Comparison of ENCODE assay signal across 8 cellular contexts in the genomic region with DNA sequence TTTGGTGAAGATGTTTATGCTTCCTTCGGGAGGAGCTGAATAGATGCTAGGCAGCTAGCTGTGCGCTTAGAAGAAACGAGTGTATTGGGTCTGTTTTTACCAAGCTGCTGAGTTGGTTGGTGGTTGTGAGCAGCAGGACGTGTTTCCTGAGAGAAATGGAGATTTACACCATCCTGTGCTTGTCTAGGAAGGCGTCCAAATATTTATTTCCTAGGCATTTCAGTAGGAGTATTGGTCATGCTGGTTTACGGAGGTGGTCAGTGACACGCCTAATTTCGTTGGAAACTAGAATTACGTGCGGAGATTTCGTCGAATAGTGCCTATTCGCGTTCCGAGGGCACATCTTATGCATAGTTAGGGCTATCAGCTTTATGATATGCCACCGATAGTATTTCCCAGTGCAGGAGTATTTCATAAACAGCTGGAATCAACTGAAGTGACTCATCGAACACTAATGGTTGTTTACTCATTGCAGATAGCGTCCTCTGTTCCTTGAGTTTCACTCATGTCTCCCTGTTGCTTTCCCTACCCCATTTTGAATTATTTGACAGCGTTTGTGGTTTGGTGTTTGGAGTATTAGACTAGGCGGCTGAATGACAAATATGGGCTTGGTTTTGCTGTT. TPM values are rescaled to one million over a fixed set of nuclear protein-coding genes. Genes with fewer than 3 reads are reported as not detected.
DNase-seq lines count a peak whose midpoint lies in the region; ATAC-seq and TF ChIP-seq lines count a peak whose summit lies in the region.

No MANE protein-coding gene starts in this region.

- no peaks in the 10 kb centered on the region for H3K27me3 Mint-ChIP-seq in stimulated activated naive CD8-positive, alpha-beta T cell treated with anti-CD3 and anti-CD28 coated beads, Interleukin-15, amount 100 ng/mL, for 72 hours

- H3K9me3 Mint-ChIP-seq in stimulated activated naive CD8-positive, alpha-beta T cell treated with anti-CD3 and anti-CD28 coated beads, Interleukin-15, amount 100 ng/mL, for 72 hours, result no peaks in the 10 kb centered on the region

- intact Hi-C loops in Right ventricle myocardium superior (cut with DNase I), result no loop called here

- no peaks in the 10 kb centered on the region for H3K36me3 ChIP-seq in cardiac muscle cell
- no peaks in the 10 kb centered on the region for H3K36me3 ChIP-seq in brain microvascular endothelial cell (replicated peaks)

- H3K27ac ChIP-seq in cardiac muscle cell (peak overlapping the region; percentile 96), brain microvascular endothelial cell (peak overlapping the region; percentile 90)

- H3K4me3 Mint-ChIP-seq in stimulated activated naive CD8-positive, alpha-beta T cell treated with anti-CD3 and anti-CD28 coated beads, Interleukin-15, amount 100 ng/mL, for 72 hours, result peak overlapping the region; percentile 89 to 94

- peaks cover 34% of the 10 kb centered on the region for H3K4me1 Mint-ChIP-seq in stimulated activated naive CD8-positive, alpha-beta T cell treated with anti-CD3 and anti-CD28 coated beads, Interleukin-15, amount 100 ng/mL, for 72 hours

- H3K27ac Mint-ChIP-seq in stimulated activated naive CD8-positive, alpha-beta T cell treated with anti-CD3 and anti-CD28 coated beads, Interleukin-15, amount 100 ng/mL, for 72 hours, result peak overlapping the region; percentile 93 to 99

- DNase-seq in cardiac muscle cell (ENCODE audit: low read depth in 1 of 2, low spot score in 1 of 2), result peak in 1 of 2 donors; percentile 73
- no peak for DNase-seq in Right ventricle myocardium superior
- peak; percentile 21 for DNase-seq in NCI-H82 (lab: John Stamatoyannopoulos, UW)
- peak; percentile 50 for DNase-seq in brain microvascular endothelial cell
- DNase-seq in kidney tubule cell (ENCODE audit: low spot score), result peak; percentile 64
- DNase-seq in stimulated activated naive CD8-positive, alpha-beta T cell treated with anti-CD3 and anti-CD28 coated beads, Interleukin-15, amount 100 ng/mL, for 72 hours, result peak; percentile 26 to 35
- DNase-seq in NCI-H1930 (lab: John Stamatoyannopoulos, UW), result no peak

- in situ Hi-C loops in brain microvascular endothelial cell (cut with HindIII; ENCODE audit: low pct_ligation_motif_present, low sequenced_read_pairs), result no loop called here

- H3K4me1 ChIP-seq in cardiac muscle cell (ENCODE audit: low read depth), result peaks cover 6% of the 10 kb centered on the region

- ATAC-seq in Right ventricle myocardium superior (ENCODE audit: poor library complexity) (no peak), HG02884 (IDR thresholded peaks at IDR 0.05; ENCODE audit: unreplicated experiment) (peak; percentile 14)
- peak; percentile 50 for ATAC-seq in stimulated activated naive CD8-positive, alpha-beta T cell treated with anti-CD3 and anti-CD28 coated beads, Interleukin-15, amount 100 ng/mL, for 72 hours

- H3K4me3 ChIP-seq in cardiac muscle cell (peak overlapping the region; percentile 55), brain microvascular endothelial cell (ENCODE audit: low read depth, low read length) (peak overlapping the region; percentile 89)

- TF ChIP-seq CTCF in cardiac muscle cell (IDR thresholded peaks at IDR 0.05; ENCODE audit: low read depth, low read length) (no peak), brain microvascular endothelial cell (IDR thresholded peaks at IDR 0.05; ENCODE audit: low read depth, low read length, missing control alignments) (no peak)

- no peaks in the 10 kb centered on the region for H3K9me3 ChIP-seq in cardiac muscle cell (ENCODE audit: low read depth)

- peaks cover 6% of the 10 kb centered on the region for H3K27me3 ChIP-seq in cardiac muscle cell
- no peaks in the 10 kb centered on the region for H3K27me3 ChIP-seq in brain microvascular endothelial cell (replicated peaks)

RNA-seq across cellular contexts. Expression of gene TBC1D15, which starts 0.8 kb away (rescaled TPM):
- total RNA-seq in cardiac muscle cell (3.8 and 10.5 TPM in 2 replicates), Right ventricle myocardium superior (22.3 TPM)
- 17.2 and 19.4 TPM in 2 replicates for polyA plus RNA-seq in cardiac muscle cell

Comparison
In these comparisons a context has a peak if more than half of its experiments do, and no peak if none do; other contexts are left out.
1. DNase-seq: peak in NCI-H82 (single experiment), brain microvascular endothelial cell (single experiment), kidney tubule cell (single experiment) and stimulated activated naive CD8-positive, alpha-beta T cell treated with anti-CD3 and anti-CD28 coated beads, Interleukin-15, amount 100 ng/mL, for 72 hours (2 of 2); none in Right ventricle myocardium superior (single experiment) and NCI-H1930 (0 of 2).